In the genomic region with DNA sequence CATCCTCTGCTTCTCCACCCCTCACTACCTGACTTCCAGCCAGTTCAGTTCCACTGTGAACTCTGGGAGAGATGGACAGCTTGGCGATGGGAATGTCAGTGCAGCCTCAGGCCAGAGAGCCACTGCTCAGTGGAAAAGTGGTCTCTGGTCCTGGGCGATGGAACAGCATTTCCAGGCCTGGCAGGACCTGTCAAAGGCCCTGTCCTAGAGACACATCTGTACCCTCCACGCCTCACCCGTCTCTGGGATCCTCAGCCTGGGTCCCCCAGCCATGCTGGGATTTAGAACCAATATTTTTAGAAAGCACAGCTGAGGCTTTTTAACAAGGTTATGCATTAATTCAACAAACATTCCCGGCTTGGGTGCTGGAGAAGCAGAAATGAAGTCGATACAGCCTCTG, we compare ENCODE assay signal across 19 cellular contexts.
DNase-seq lines count a peak whose midpoint lies in the region; ATAC-seq, FAIRE-seq and TF ChIP-seq lines count a peak whose summit lies in the region.
"Had no signal": no experiment of that assay in that cellular context is flagged by ENCODE, and none has a peak within 500 bp of the region (broad histone marks: within the 10 kb centered on the region; RNA-seq: fewer than 3 reads in every experiment).

No MANE protein-coding gene starts in this region.

- H3K18ac ChIP-seq in H1 (ENCODE audit: extremely low read depth, low read length) (no peak overlapping the region), neuronal stem cell (ENCODE audit: low read length) (peak overlapping the region; percentile 64)

- H2BK5ac ChIP-seq in H1 (ENCODE audit: low read depth, low read length), result no peak overlapping the region
- no peak overlapping the region for H2BK5ac ChIP-seq in neuronal stem cell (ENCODE audit: low read length)

- H2BK15ac ChIP-seq in H1 (ENCODE audit: low read length) (no peak overlapping the region), neuronal stem cell (ENCODE audit: low read length) (peak overlapping the region; percentile 34)

- H3K4ac ChIP-seq in H1 (replicated peaks; ENCODE audit: insufficient read length, low read depth, low read length), result no peak overlapping the region
- H3K4ac ChIP-seq in neuronal stem cell (ENCODE audit: low read length), result no peak overlapping the region

- no peak overlapping the region for H3K27ac ChIP-seq in H1 (ENCODE audit: low read depth, low read length)
- no peak overlapping the region for H3K27ac ChIP-seq in neuronal stem cell (replicated peaks; ENCODE audit: low read length)
- H3K27ac ChIP-seq in gastrocnemius medialis, result peak overlapping the region in 3 of 4 donors; percentile 93 to 97 (median 96)
- H3K27ac ChIP-seq: C4-2B, GM23248 had no signal

- peaks cover 37% of the 10 kb centered on the region for H3K4me1 Mint-ChIP-seq in WTC11

- no peaks in the 10 kb centered on the region for H3K9me3 ChIP-seq in H1 (ENCODE audit: insufficient read depth in 2 of 2, low read depth in 1 of 2, low read length in 1 of 2)
- no peaks in the 10 kb centered on the region for H3K9me3 ChIP-seq in neuronal stem cell (replicated peaks in 1 of 2; ENCODE audit: control insufficient read depth in 2 of 2, insufficient read depth in 1 of 2, low read depth in 1 of 2, low read length in 2 of 2)
- H3K9me3 ChIP-seq in gastrocnemius medialis, result no peaks in the 10 kb centered on the region
- H3K9me3 ChIP-seq: BE2C, Caco-2 had no signal

- H2BK12ac ChIP-seq in H1 (ENCODE audit: low read depth, low read length), result peak overlapping the region; percentile 10; the same call in 1 of the 2 replicates
- no peak overlapping the region for H2BK12ac ChIP-seq in neuronal stem cell (ENCODE audit: low read length)

- H3K4me2 ChIP-seq in H1 (ENCODE audit: insufficient read depth in 1 of 2, low read depth in 2 of 2, low read length in 2 of 2) (no peak overlapping the region), neuronal stem cell (ENCODE audit: insufficient read depth, low read length, poor library complexity, severe bottlenecking) (no peak overlapping the region)

- H4K20me1 ChIP-seq in H1 (replicated peaks in 1 of 2; ENCODE audit: control insufficient read depth in 1 of 2, insufficient read depth in 2 of 2, low read length in 2 of 2), result no peaks in the 10 kb centered on the region

- no peak overlapping the region for H3K23ac ChIP-seq in H1 (ENCODE audit: insufficient read length)
- H3K23ac ChIP-seq in neuronal stem cell (ENCODE audit: low read depth, low read length, poor library complexity), result no peak overlapping the region

- H3K79me2 ChIP-seq in H1 (ENCODE audit: control insufficient read depth in 1 of 2, insufficient read depth in 2 of 2, low read length in 2 of 2), result no peaks in the 10 kb centered on the region

- no peak overlapping the region for H4K91ac ChIP-seq in H1 (replicated peaks; ENCODE audit: insufficient read length, low read length)
- no peak overlapping the region for H4K91ac ChIP-seq in neuronal stem cell (ENCODE audit: low read depth, low read length, poor library complexity)

- POLR2A ChIA-PET in H1 (lab: Charles Lee; ENCODE audit: partially characterized antibody), result interaction anchor here (0.7 to 1.8 kb wide), 2 partner anchors 29 to 32 kb away, joined by 3 to 5 read pairs; no protein-coding TSS in a partner anchor
- POLR2A ChIA-PET in WTC11 (lab: Charles Lee), result no interaction called here

- no peak overlapping the region for H3K4me3 Mint-ChIP-seq in WTC11
- H3K4me3 Mint-ChIP-seq: CD4-positive, alpha-beta T cell had no signal

- no peak for TF ChIP-seq POLR2A in H1 (IDR thresholded peaks at IDR 0.05; ENCODE audit: control extremely low read depth in 1 of 2, low read depth in 2 of 2, low read length in 2 of 2)
- no peak for TF ChIP-seq POLR2A in gastrocnemius medialis (IDR thresholded peaks at IDR 0.05)

- H3K23me2 ChIP-seq in H1 (ENCODE audit: low read depth, low read length), result peaks cover 7% of the 10 kb centered on the region; the same call in 1 of the 2 replicates

- no peak overlapping the region for H4K5ac ChIP-seq in H1 (ENCODE audit: insufficient read length, low read depth, low read length)

- no peak for TF ChIP-seq EP300 in H1 (IDR thresholded peaks at IDR 0.05; ENCODE audit: borderline replicate concordance in 1 of 2, low read depth in 2 of 2, low read length in 2 of 2)

- H2AK5ac ChIP-seq in H1 (ENCODE audit: low read depth, low read length), result no peak overlapping the region
- no peak overlapping the region for H2AK5ac ChIP-seq in neuronal stem cell (ENCODE audit: low read depth, low read length)

- intact Hi-C loops in gastrocnemius medialis (cut with DNase I; ENCODE audit: low total_unique reads) (loop anchor here (2.0 to 10.0 kb wide), 3 partner anchors 83 to 379 kb away; no protein-coding TSS in a partner anchor), left cardiac atrium (cut with DNase I) (loop anchor here in 1 of 2 donors (5.0 kb wide), 1 partner anchor 166 kb away; a partner anchor contains a TSS)

- 87% methylated on average over 6 of the region's 6 CpGs; no CpG with 5 or more reads in 1 of the 2 experiments for WGBS in H1 (ENCODE audit: extremely low coverage in 1 of 2, insufficient coverage in 1 of 2, insufficient read length in 1 of 2, insufficient replicate concordance in 2 of 2, low coverage in 1 of 2, low lambda C conversion rate in 2 of 2, missing lambda C conversion rate in 1 of 2), 2 experiments
- no CpG with 5 or more reads among the region's 6 CpGs for WGBS in neuronal stem cell (ENCODE audit: extremely low coverage in 2 of 2, insufficient read length in 2 of 2, insufficient replicate concordance in 1 of 2), 2 donors

- no peak overlapping the region for H3K27ac Mint-ChIP-seq in WTC11
- H3K27ac Mint-ChIP-seq: CD4-positive, alpha-beta T cell had no signal

- CTCF ChIA-PET in H1 (lab: Charles Lee; ENCODE audit: partially characterized antibody) (interaction anchor here (0.7 to 1.9 kb wide), 5 partner anchors 8 to 48 kb away, joined by 3 to 6 read pairs (median 3); no protein-coding TSS in a partner anchor), WTC11 (lab: Charles Lee) (interaction anchor here (2.3 kb wide), 1 partner anchor 9 kb away, joined by 5 read pairs; no protein-coding TSS in a partner anchor)

- DNase-seq in H1 (ENCODE audit: low read depth in 1 of 2, low spot score in 2 of 2) (no peak), neuronal stem cell (ENCODE audit: low spot score) (no peak), gastrocnemius medialis (no peak), NCI-H1417 treated with DMSO at 0.1 percent for 48 hours (lab: John Stamatoyannopoulos, UW) (no peak), WTC11 (ENCODE audit: low spot score) (no peak), left cardiac atrium (no peak)
- DNase-seq: ACHN; BE2C; Caco-2; CD4-positive, alpha-beta T cell; GM23248; HCEC 1CT had no signal

- no peak overlapping the region for H3K56ac ChIP-seq in H1 (replicated peaks; ENCODE audit: insufficient read length, low read depth, low read length)

- in situ Hi-C loops in gastrocnemius medialis (cut with MboI; ENCODE audit: low sequenced_read_pairs in 4 of 4), result loop anchor here in 2 of 4 donors (10.0 to 25.0 kb wide), 2 partner anchors 149 to 151 kb away; no protein-coding TSS in a partner anchor

- no peak for FAIRE-seq in H1 (lab: Jason Lieb, UNC)
- FAIRE-seq: A204.1, D721Med, G401.6, GM12891, GM18507, H54 had no signal

- H3K14ac ChIP-seq in H1 (ENCODE audit: insufficient read length) (no peak overlapping the region), neuronal stem cell (ENCODE audit: low read length) (no peak overlapping the region)

- H3K79me1 ChIP-seq in H1 (ENCODE audit: low read depth, low read length) (no peaks in the 10 kb centered on the region), neuronal stem cell (ENCODE audit: low read depth, low read length) (no peaks in the 10 kb centered on the region)

- TF ChIP-seq CTCF in H1 (IDR thresholded peaks at IDR 0.05; ENCODE audit: control extremely low read depth in 1 of 3, insufficient read depth in 1 of 3, low read depth in 1 of 3, low read length in 3 of 3) (no peak), gastrocnemius medialis (IDR thresholded peaks at IDR 0.05 in 4 of 5, conservative IDR thresholded peaks at IDR 0.05 in 1 of 5) (no peak), WTC11 (IDR thresholded peaks at IDR 0.05) (no peak)

- peaks cover 14 to 35% (median 25%) of the 10 kb centered on the region in 4 experiments for H3K4me1 ChIP-seq in H1 (replicated peaks in 1 of 4; ENCODE audit: control insufficient read depth in 3 of 4, insufficient read depth in 4 of 4, low read length in 3 of 4)
- peaks cover 21 to 38% of the 10 kb centered on the region in 2 donors for H3K4me1 ChIP-seq in neuronal stem cell (ENCODE audit: control insufficient read depth in 2 of 2, insufficient read depth in 1 of 2, low read depth in 1 of 2, low read length in 2 of 2)
- H3K4me1 ChIP-seq in gastrocnemius medialis, result peaks cover 42 to 44% of the 10 kb centered on the region in 2 donors
- H3K4me1 ChIP-seq: BE2C had no signal

- no peak overlapping the region for H2BK20ac ChIP-seq in H1 (ENCODE audit: low read length)

- H3K9ac ChIP-seq in H1 (replicated peaks in 1 of 4; ENCODE audit: extremely low read depth in 1 of 4, low read depth in 3 of 4, low read length in 3 of 4) (no peak overlapping the region), neuronal stem cell (ENCODE audit: low read depth, low read length, poor library complexity) (no peak overlapping the region)
- H3K9ac ChIP-seq: GM23248 had no signal

- H3K36me3 ChIP-seq in H1 (ENCODE audit: control insufficient read depth in 2 of 4, insufficient read depth in 4 of 4, low read length in 3 of 4) (no peaks in the 10 kb centered on the region), neuronal stem cell (replicated peaks in 1 of 2; ENCODE audit: control insufficient read depth in 2 of 2, insufficient read depth in 2 of 2, low read length in 2 of 2) (no peaks in the 10 kb centered on the region), gastrocnemius medialis (no peaks in the 10 kb centered on the region)
- H3K36me3 ChIP-seq: BE2C had no signal

- H3K27me3 Mint-ChIP-seq in WTC11 (ENCODE audit: low read depth), result no peaks in the 10 kb centered on the region

- ATAC-seq in gastrocnemius medialis (no peak), WTC11 (no peak), left cardiac atrium (no peak)

- H2AFZ ChIP-seq in H1 (ENCODE audit: low read length), result no peak overlapping the region
- H2AFZ ChIP-seq in neuronal stem cell (ENCODE audit: low read length), result no peak overlapping the region
- H2AFZ ChIP-seq: GM23248 had no signal

- H4K8ac ChIP-seq in H1 (ENCODE audit: extremely low read depth, insufficient read depth, low read length) (no peak overlapping the region), neuronal stem cell (ENCODE audit: low read depth, low read length) (no peak overlapping the region)

- H3K4me3 ChIP-seq in H1 (ENCODE audit: extremely low read depth in 1 of 4, insufficient read depth in 2 of 4, low read depth in 3 of 4, low read length in 4 of 4) (no peak overlapping the region), neuronal stem cell (ENCODE audit: low read length in 2 of 2) (no peak overlapping the region), gastrocnemius medialis (no peak overlapping the region)
- H3K4me3 ChIP-seq: GM23248 had no signal

- H3K27me3 ChIP-seq in H1 (replicated peaks in 1 of 4; ENCODE audit: control insufficient read depth in 3 of 4, extremely low read depth in 1 of 4, insufficient read depth in 3 of 4, low read length in 3 of 4) (peaks cover 0 to 2% (median under 1%) of the 10 kb centered on the region in 4 experiments; a peak in 1 of 7 replicates), neuronal stem cell (ENCODE audit: control insufficient read depth in 3 of 3, insufficient read depth in 3 of 3, low read depth in 1 of 3, low read length in 3 of 3) (no peaks in the 10 kb centered on the region), gastrocnemius medialis (no peaks in the 10 kb centered on the region)

- H2BK120ac ChIP-seq in H1 (replicated peaks; ENCODE audit: low read depth, low read length), result no peak overlapping the region
- no peak overlapping the region for H2BK120ac ChIP-seq in neuronal stem cell (ENCODE audit: low read depth, low read length)

- no peaks in the 10 kb centered on the region for H3K36me3 Mint-ChIP-seq in WTC11

- H3K9me3 Mint-ChIP-seq in WTC11, result no peaks in the 10 kb centered on the region
- H3K9me3 Mint-ChIP-seq: CD4-positive, alpha-beta T cell had no signal

- no peak for TF ChIP-seq RAD21 in H1 (IDR thresholded peaks at IDR 0.05 in 1 of 2, conservative IDR thresholded peaks at IDR 0.05 in 1 of 2; ENCODE audit: low read depth in 2 of 2, low read length in 2 of 2)

Comparison
In these comparisons a context has a peak if more than half of its experiments do, and no peak if none do; other contexts are left out.
1. H3K27ac ChIP-seq: peak in gastrocnemius medialis (3 of 4); none in H1 (single experiment) and neuronal stem cell (single experiment).